Comparison of ENCODE assay signal across 27 cellular contexts in the genomic region with DNA sequence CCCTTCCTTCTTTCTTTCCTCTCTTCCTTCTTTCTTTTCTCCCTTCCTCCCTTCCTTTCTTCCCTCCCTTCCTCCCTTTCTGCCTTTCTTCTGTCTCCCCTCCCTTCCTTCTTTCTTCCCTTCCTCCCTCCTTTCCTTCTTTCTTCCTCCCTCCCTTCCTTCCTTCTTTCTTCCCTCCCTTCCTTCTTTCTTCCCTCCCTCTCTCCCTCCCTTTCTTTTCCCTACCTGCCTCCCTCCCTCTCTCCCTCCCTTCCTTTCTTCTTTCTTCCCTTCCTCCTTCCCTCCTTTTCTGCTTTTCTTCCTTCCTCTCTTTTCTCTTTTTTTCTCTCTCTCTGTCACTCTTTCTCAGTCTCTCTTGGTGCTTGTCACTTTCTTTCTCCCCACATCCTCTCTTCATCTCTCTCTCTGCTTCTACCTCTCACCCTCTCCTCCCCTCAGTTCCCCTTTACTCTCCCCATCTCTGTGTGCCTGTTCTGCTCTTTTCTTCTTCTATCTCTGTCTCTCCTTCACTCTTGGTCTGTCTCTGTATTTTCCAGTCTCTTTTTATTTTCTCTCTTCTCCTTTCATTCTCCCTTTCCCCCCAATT. TPM values are rescaled to one million over a fixed set of nuclear protein-coding genes. Genes with fewer than 3 reads are reported as not detected.
A peak's percentile ranks its signal among the peaks of the same experiment; 100 is the strongest.
DNase-seq lines count a peak whose midpoint lies in the region; ATAC-seq, FAIRE-seq and TF ChIP-seq lines count a peak whose summit lies in the region.
"Had no signal": no experiment of that assay in that cellular context is flagged by ENCODE, and none has a peak within 500 bp of the region (broad histone marks: within the 10 kb centered on the region; RNA-seq: fewer than 3 reads in every experiment).

No MANE protein-coding gene starts in this region.

- no peaks in the 10 kb centered on the region for H3K36me3 ChIP-seq in tibial artery

- H3K4me1 Mint-ChIP-seq in activated CD4-positive, alpha-beta T cell treated with anti-CD3 and anti-CD28 coated beads for 36 hours: peaks cover 36% of the 10 kb centered on the region
- H3K4me1 Mint-ChIP-seq in stimulated activated naive CD8-positive, alpha-beta T cell treated with anti-CD3 and anti-CD28 coated beads, Interleukin-15, Interleukin-2, amounts not matched to agents 100 ng/mL and 50 ng/mL, for 24 hours (ENCODE audit: low read depth): peaks cover 41% of the 10 kb centered on the region
- H3K4me1 Mint-ChIP-seq in immature natural killer cell: peaks cover 30 to 34% of the 10 kb centered on the region in 2 donors

- no peak for FAIRE-seq in H54 (lab: Jason Lieb, UNC)
- FAIRE-seq: D721Med, endometrium had no signal

- TF ChIP-seq POLR2A in H54 (IDR thresholded peaks at IDR 0.05; ENCODE audit: low read depth, low read length): no peak

- H3K27me3 Mint-ChIP-seq in activated CD4-positive, alpha-beta T cell treated with anti-CD3 and anti-CD28 coated beads for 36 hours: no peaks in the 10 kb centered on the region
- no peaks in the 10 kb centered on the region for H3K27me3 Mint-ChIP-seq in stimulated activated naive CD8-positive, alpha-beta T cell treated with anti-CD3 and anti-CD28 coated beads, Interleukin-15, Interleukin-2, amounts not matched to agents 100 ng/mL and 50 ng/mL, for 24 hours
- peaks cover 3 to 12% (median 3%) of the 10 kb centered on the region in 3 donors for H3K27me3 Mint-ChIP-seq in immature natural killer cell (ENCODE audit: low read depth in 3 of 3)

- no peak overlapping the region for H3K4me3 Mint-ChIP-seq in activated CD4-positive, alpha-beta T cell treated with anti-CD3 and anti-CD28 coated beads for 36 hours
- H3K4me3 Mint-ChIP-seq in stimulated activated naive CD8-positive, alpha-beta T cell treated with anti-CD3 and anti-CD28 coated beads, Interleukin-15, Interleukin-2, amounts not matched to agents 100 ng/mL and 50 ng/mL, for 24 hours: no peak overlapping the region
- H3K4me3 Mint-ChIP-seq in immature natural killer cell: peak overlapping the region in 1 of 5 donors; percentile 10
- H3K4me3 Mint-ChIP-seq: CD14-positive monocyte, mesothelial cell of epicardium, type B pancreatic cell had no signal

- H3K4me3 ChIP-seq in tibial artery: no peak overlapping the region
- H3K4me3 ChIP-seq: body of pancreas, esophagus muscularis mucosa, heart right ventricle, spleen had no signal

- CTCF ChIA-PET in activated CD4-positive, alpha-beta T cell treated with anti-CD3 and anti-CD28 coated beads for 36 hours (lab: Charles Lee): interaction anchor here (1.0 to 1.5 kb wide), 2 partner anchors 30 to 153 kb away, joined by 3 to 5 read pairs; a partner anchor contains a TSS

- peaks cover 0 to 29% of the 10 kb centered on the region in 2 donors for H3K27me3 ChIP-seq in tibial artery
- H3K27me3 ChIP-seq: body of pancreas had no signal

- no peaks in the 10 kb centered on the region for H3K9me3 ChIP-seq in tibial artery
- H3K9me3 ChIP-seq: body of pancreas, esophagus muscularis mucosa, heart right ventricle, spleen had no signal

- no peaks in the 10 kb centered on the region for H3K9me3 Mint-ChIP-seq in activated CD4-positive, alpha-beta T cell treated with anti-CD3 and anti-CD28 coated beads for 36 hours (ENCODE audit: low read depth)
- H3K9me3 Mint-ChIP-seq in stimulated activated naive CD8-positive, alpha-beta T cell treated with anti-CD3 and anti-CD28 coated beads, Interleukin-15, Interleukin-2, amounts not matched to agents 100 ng/mL and 50 ng/mL, for 24 hours: no peaks in the 10 kb centered on the region
- H3K9me3 Mint-ChIP-seq in immature natural killer cell: no peaks in the 10 kb centered on the region
- H3K9me3 Mint-ChIP-seq: mesothelial cell of epicardium, type B pancreatic cell had no signal

- H3K36me3 Mint-ChIP-seq in activated CD4-positive, alpha-beta T cell treated with anti-CD3 and anti-CD28 coated beads for 36 hours (ENCODE audit: low read depth): peaks cover 37% of the 10 kb centered on the region
- peaks cover 62% of the 10 kb centered on the region for H3K36me3 Mint-ChIP-seq in stimulated activated naive CD8-positive, alpha-beta T cell treated with anti-CD3 and anti-CD28 coated beads, Interleukin-15, Interleukin-2, amounts not matched to agents 100 ng/mL and 50 ng/mL, for 24 hours (ENCODE audit: low read depth)
- peaks cover 12 to 24% (median 13%) of the 10 kb centered on the region in 3 donors for H3K36me3 Mint-ChIP-seq in immature natural killer cell
- H3K36me3 Mint-ChIP-seq: mesothelial cell of epicardium, type B pancreatic cell had no signal

- H3K27ac ChIP-seq in tibial artery: no peak overlapping the region
- H3K27ac ChIP-seq: body of pancreas, esophagus muscularis mucosa, heart right ventricle had no signal

- POLR2A ChIA-PET in activated CD4-positive, alpha-beta T cell treated with anti-CD3 and anti-CD28 coated beads for 36 hours (lab: Charles Lee): no interaction called here

- intact Hi-C loops in activated CD4-positive, alpha-beta T cell treated with anti-CD3 and anti-CD28 coated beads for 36 hours (cut with DNase I, micrococcal nuclease): no loop called here
- intact Hi-C loops in tibial artery (cut with DNase I; ENCODE audit: low total_unique reads): no loop called here

- no peak for ATAC-seq in activated CD4-positive, alpha-beta T cell treated with anti-CD3 and anti-CD28 coated beads for 36 hours
- no peak for ATAC-seq in stimulated activated naive CD8-positive, alpha-beta T cell treated with anti-CD3 and anti-CD28 coated beads, Interleukin-15, Interleukin-2, amounts not matched to agents 100 U/mL and 50 U/mL, for 24 hours
- ATAC-seq in HG03097 (IDR thresholded peaks at IDR 0.05; ENCODE audit: low FRiP score, unreplicated experiment): no peak
- ATAC-seq: body of pancreas, heart right ventricle, PC-3, right cardiac atrium had no signal

- peaks cover 0 to 9% (median 3%) of the 10 kb centered on the region in 4 donors for H3K4me1 ChIP-seq in tibial artery

- DNase-seq in activated CD4-positive, alpha-beta T cell treated with anti-CD3 and anti-CD28 coated beads for 36 hours: no peak
- DNase-seq in activated CD4-positive, alpha-beta T cell treated with anti-CD3 and anti-CD28 coated beads for 48 hours: no peak
- DNase-seq in stimulated activated naive CD8-positive, alpha-beta T cell treated with anti-CD3 and anti-CD28 coated beads, Interleukin-15, Interleukin-2, amounts not matched to agents 100 U/mL and 50 U/mL, for 24 hours: no peak
- DNase-seq in immature natural killer cell (no peak), H54 (ENCODE audit: insufficient read length, low spot score) (no peak), tibial artery (no peak)
- DNase-seq: activated CD4-positive, alpha-beta T cell treated with anti-CD3 and anti-CD28 coated beads for 4 hours; activated CD8-positive, alpha-beta memory T cell treated with anti-CD3 and anti-CD28 coated beads, Interleukin-2, amount 50 U/mL, for 4 hours; activated gamma-delta T cell; body of pancreas; foreskin fibroblast; heart right ventricle; NCI-H1417 treated with DMSO at 0.1 percent for 48 hours; NCI-H2029 treated with DMSO at 0.1 percent for 48 hours; NCI-H69; PC-3; right cardiac atrium; stimulated activated CD4-positive, alpha-beta T cell treated with anti-CD3 and anti-CD28 coated beads, Interleukin-2, amount 100 ng/mL, for 24 hours had no signal

- TF ChIP-seq CTCF in tibial artery (IDR thresholded peaks at IDR 0.05): no peak

- peak overlapping the region; percentile 20 for H3K27ac Mint-ChIP-seq in activated CD4-positive, alpha-beta T cell treated with anti-CD3 and anti-CD28 coated beads for 36 hours
- peak overlapping the region; percentile 51 for H3K27ac Mint-ChIP-seq in stimulated activated naive CD8-positive, alpha-beta T cell treated with anti-CD3 and anti-CD28 coated beads, Interleukin-15, Interleukin-2, amounts not matched to agents 100 ng/mL and 50 ng/mL, for 24 hours
- H3K27ac Mint-ChIP-seq in immature natural killer cell: peak overlapping the region in 4 of 6 donors; percentile 8 to 68 (median 44)
- H3K27ac Mint-ChIP-seq: mesothelial cell of epicardium, type B pancreatic cell had no signal

RNA-seq across cellular contexts. Expression of a gene that starts 30.1 kb away (rescaled TPM):
- 10 to 100 TPM; 10.5 to 12.4 TPM for total RNA-seq in activated CD4-positive, alpha-beta T cell treated with anti-CD3 and anti-CD28 coated beads for 36 hours
- polyA plus RNA-seq in immature natural killer cell: under 1 TPM in 2 of 3 donors, not detected in 1; 0.25 to 0.58 TPM
